In the genomic region with DNA sequence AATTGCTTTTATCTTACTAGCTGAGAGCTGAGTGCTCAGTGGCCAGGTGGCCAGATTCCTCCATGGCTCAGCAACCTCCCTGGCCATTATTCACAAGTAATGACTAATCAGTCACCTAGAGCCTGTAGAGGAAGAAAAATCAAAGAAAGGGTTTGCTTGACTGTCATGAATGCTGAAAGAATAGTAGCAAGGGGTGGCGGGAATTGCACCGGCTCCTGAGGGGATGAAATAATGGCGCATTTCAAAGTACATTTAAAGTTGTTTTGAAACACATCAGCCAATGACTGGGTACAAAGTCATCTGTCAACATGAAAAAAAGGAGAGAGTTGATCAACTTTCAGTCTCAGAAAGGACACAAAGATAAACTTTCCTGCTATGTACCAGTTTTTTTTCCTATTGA, we compare ENCODE assay signal across 22 cellular contexts.
DNase-seq lines count a peak whose midpoint lies in the region; ATAC-seq and TF ChIP-seq lines count a peak whose summit lies in the region.
"Had no signal": no experiment of that assay in that cellular context is flagged by ENCODE, and none has a peak within 500 bp of the region (broad histone marks: within the 10 kb centered on the region; RNA-seq: fewer than 3 reads in every experiment).

No MANE protein-coding gene starts in this region.

- H3K36me3 ChIP-seq in GM23338 (ENCODE audit: insufficient read depth) (no peaks in the 10 kb centered on the region), adipocyte (ENCODE audit: control insufficient read depth, insufficient read depth, low read length, severe bottlenecking) (no peaks in the 10 kb centered on the region), hepatocyte (replicated peaks; ENCODE audit: insufficient read depth, low read depth) (no peaks in the 10 kb centered on the region), liver (ENCODE audit: control insufficient read depth in 4 of 4, insufficient read depth in 3 of 4, low read depth in 1 of 4, low read length in 3 of 4) (no peaks in the 10 kb centered on the region)

- H3K27ac ChIP-seq in GM23338 (ENCODE audit: low read depth) = no peak overlapping the region
- H3K27ac ChIP-seq in hepatocyte = peak overlapping the region; percentile 25
- peak overlapping the region; percentile 89 to 92 for H3K27ac ChIP-seq in liver (ENCODE audit: low read depth in 1 of 2, low read length in 2 of 2)
- H3K27ac ChIP-seq: A549, GM23248, RWPE1 had no signal

- H3K4me3 ChIP-seq in GM23338 (no peak overlapping the region), adipocyte (ENCODE audit: low read length) (no peak overlapping the region), hepatocyte (no peak overlapping the region), liver (ENCODE audit: low read depth in 1 of 3, low read length in 3 of 3) (no peak overlapping the region)
- H3K4me3 ChIP-seq: A549, GM12878, GM23248 had no signal

- 54% methylated on average over 3 of the region's 3 CpGs for WGBS in hepatocyte (ENCODE audit: low lambda C conversion rate, missing lambda C conversion rate)
- WGBS in liver = 34% methylated on average over 3 of the region's 3 CpGs

- no peaks in the 10 kb centered on the region for H3K36me3 Mint-ChIP-seq in GM23338 (ENCODE audit: low read depth)
- H3K36me3 Mint-ChIP-seq: CD4-positive, CD25-positive, alpha-beta regulatory T cell had no signal

- no peak for ATAC-seq in GM23338
- ATAC-seq in GM18867 (IDR thresholded peaks at IDR 0.05; ENCODE audit: unreplicated experiment) = no peak
- ATAC-seq: A549, GM12878, SK-N-SH treated with all-trans-retinoic acid at 6 μM for 48 hours had no signal

- no peaks in the 10 kb centered on the region for H3K9me3 Mint-ChIP-seq in GM23338
- H3K9me3 Mint-ChIP-seq: CD4-positive, CD25-positive, alpha-beta regulatory T cell had no signal

- peaks cover 4% of the 10 kb centered on the region for H3K27me3 Mint-ChIP-seq in GM23338 (ENCODE audit: insufficient read depth, low read depth, poor library complexity)
- H3K27me3 Mint-ChIP-seq: CD4-positive, CD25-positive, alpha-beta regulatory T cell had no signal

- no peaks in the 10 kb centered on the region for H3K9me2 ChIP-seq in GM23338 (ENCODE audit: insufficient read depth)
- H3K9me2 ChIP-seq in hepatocyte (replicated peaks; ENCODE audit: insufficient read depth) = no peaks in the 10 kb centered on the region

- no peaks in the 10 kb centered on the region for H3F3A ChIP-seq in GM23338 (replicated peaks; ENCODE audit: low read depth)

- peak in 1 of 2 donors; percentile 17 for TF ChIP-seq RAD21 in liver (IDR thresholded peaks at IDR 0.05)

- in situ Hi-C loops in ACHN (cut with HindIII; ENCODE audit: low pct_ligation_motif_present, low pct_unique_long_range_greater_than_20kb, low sequenced_read_pairs) = no loop called here

- no peak overlapping the region for H3K27ac Mint-ChIP-seq in GM23338
- H3K27ac Mint-ChIP-seq: CD4-positive, CD25-positive, alpha-beta regulatory T cell had no signal

- no peak overlapping the region for H3K4me3 Mint-ChIP-seq in GM23338
- H3K4me3 Mint-ChIP-seq: CD4-positive, CD25-positive, alpha-beta regulatory T cell had no signal

- DNase-seq in GM23338 (ENCODE audit: low spot score) (no peak), adipocyte (ENCODE audit: low read depth) (peak; percentile 22), hepatocyte (ENCODE audit: low spot score) (no peak), DMS53 (lab: John Stamatoyannopoulos, UW) (no peak), ACHN (no peak), NCI-H1092 (lab: John Stamatoyannopoulos, UW) (no peak)
- DNase-seq: CD4-positive, CD25-positive, alpha-beta regulatory T cell; DND-41; GM23248; HCEC 1CT; KBM-7; NCI-H1092 treated with DMSO at 0.1 percent for 48 hours; NCI-H146; NCI-H2029 treated with DMSO at 0.1 percent for 48 hours; NCI-H526; SIG-M5 had no signal

- H3K9ac ChIP-seq in adipocyte (ENCODE audit: low read length) = no peak overlapping the region
- no peak overlapping the region for H3K9ac ChIP-seq in liver (ENCODE audit: low read depth in 1 of 2, low read length in 2 of 2)
- H3K9ac ChIP-seq: GM23248 had no signal

- H3K79me2 ChIP-seq in GM23338 (replicated peaks; ENCODE audit: insufficient read depth) (no peaks in the 10 kb centered on the region), hepatocyte (no peaks in the 10 kb centered on the region)

- H4K20me1 ChIP-seq in GM23338 (replicated peaks; ENCODE audit: insufficient read depth) = no peaks in the 10 kb centered on the region
- no peaks in the 10 kb centered on the region for H4K20me1 ChIP-seq in hepatocyte (ENCODE audit: insufficient read depth, poor library complexity, severe bottlenecking)

- H3K27me3 ChIP-seq in GM23338 (ENCODE audit: insufficient read depth) = no peaks in the 10 kb centered on the region
- H3K27me3 ChIP-seq in adipocyte (replicated peaks; ENCODE audit: control insufficient read depth, insufficient read depth, low read length) = no peaks in the 10 kb centered on the region
- H3K27me3 ChIP-seq in hepatocyte = no peaks in the 10 kb centered on the region
- no peaks in the 10 kb centered on the region for H3K27me3 ChIP-seq in liver (ENCODE audit: control insufficient read depth in 4 of 4, insufficient read depth in 4 of 4, low read length in 3 of 4)

- H3K9me3 ChIP-seq in adipocyte (ENCODE audit: control insufficient read depth, low read length) = no peaks in the 10 kb centered on the region
- H3K9me3 ChIP-seq in hepatocyte (ENCODE audit: low read depth) = no peaks in the 10 kb centered on the region
- no peaks in the 10 kb centered on the region for H3K9me3 ChIP-seq in liver (ENCODE audit: control insufficient read depth in 4 of 4, low read length in 3 of 4)
- H3K9me3 ChIP-seq: A549 had no signal

- peaks cover 9% of the 10 kb centered on the region; the same call in 2 of the 3 replicates for H3K4me1 Mint-ChIP-seq in GM23338
- H3K4me1 Mint-ChIP-seq: CD4-positive, CD25-positive, alpha-beta regulatory T cell had no signal

- H3K4me1 ChIP-seq in GM23338 (ENCODE audit: insufficient read depth) = no peaks in the 10 kb centered on the region
- H3K4me1 ChIP-seq in adipocyte (ENCODE audit: control insufficient read depth, insufficient read depth, low read length) = peaks cover 10% of the 10 kb centered on the region
- peaks cover 18% of the 10 kb centered on the region for H3K4me1 ChIP-seq in hepatocyte (ENCODE audit: insufficient read depth)
- peaks cover 5 to 42% (median 38%) of the 10 kb centered on the region in 4 donors for H3K4me1 ChIP-seq in liver (ENCODE audit: control insufficient read depth in 4 of 4, insufficient read depth in 4 of 4, low read length in 3 of 4)
- H3K4me1 ChIP-seq: A549 had no signal

- H2AFZ ChIP-seq in GM23338 = peak overlapping the region; percentile 38; the same call in 1 of the 2 replicates
- H2AFZ ChIP-seq in hepatocyte = no peak overlapping the region
- H2AFZ ChIP-seq: GM23248 had no signal

- TF ChIP-seq CTCF in GM23338 (conservative IDR thresholded peaks at IDR 0.05; ENCODE audit: low read depth in 2 of 2) = no peak
- TF ChIP-seq CTCF in hepatocyte (IDR thresholded peaks at IDR 0.05; ENCODE audit: poor library complexity) = no peak
- no peak for TF ChIP-seq CTCF in liver (IDR thresholded peaks at IDR 0.05; ENCODE audit: low read depth, low read length, missing input control)

- H3K4me2 ChIP-seq in GM23338 (no peak overlapping the region), hepatocyte (no peak overlapping the region)
- H3K4me2 ChIP-seq: A549 had no signal

TF ChIP-seq in GM23338, 12 proteins besides CTCF, POLR2A, EP300 and RAD21 (continues in another document):
- TF ChIP-seq, protein P1, sequence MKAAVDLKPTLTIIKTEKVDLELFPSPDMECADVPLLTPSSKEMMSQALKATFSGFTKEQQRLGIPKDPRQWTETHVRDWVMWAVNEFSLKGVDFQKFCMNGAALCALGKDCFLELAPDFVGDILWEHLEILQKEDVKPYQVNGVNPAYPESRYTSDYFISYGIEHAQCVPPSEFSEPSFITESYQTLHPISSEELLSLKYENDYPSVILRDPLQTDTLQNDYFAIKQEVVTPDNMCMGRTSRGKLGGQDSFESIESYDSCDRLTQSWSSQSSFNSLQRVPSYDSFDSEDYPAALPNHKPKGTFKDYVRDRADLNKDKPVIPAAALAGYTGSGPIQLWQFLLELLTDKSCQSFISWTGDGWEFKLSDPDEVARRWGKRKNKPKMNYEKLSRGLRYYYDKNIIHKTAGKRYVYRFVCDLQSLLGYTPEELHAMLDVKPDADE (IDR thresholded peaks at IDR 0.05) = no peak
- TF ChIP-seq ZNF114 (CRISPR knock-in tag; IDR thresholded peaks at IDR 0.05) (no peak), NANOG (IDR thresholded peaks at IDR 0.05; ENCODE audit: borderline replicate concordance) (no peak), ZNF331 (CRISPR knock-in tag; IDR thresholded peaks at IDR 0.05; ENCODE audit: low read depth) (no peak), CREB1 (CRISPR knock-in tag; IDR thresholded peaks at IDR 0.05; ENCODE audit: low read depth) (no peak)

TF ChIP-seq in liver, 16 proteins besides CTCF, POLR2A, EP300 and RAD21 (continues in another document):
- TF ChIP-seq EGR1 (IDR thresholded peaks at IDR 0.05; ENCODE audit: low read depth in 2 of 2) (no peak), NR2F2 (IDR thresholded peaks at IDR 0.05) (no peak), TAF1 (conservative IDR thresholded peaks at IDR 0.05) (no peak), HNF4G (IDR thresholded peaks at IDR 0.05) (peak; percentile 9), JUND (IDR thresholded peaks at IDR 0.05) (peak in 1 of 2 donors; percentile 60), RXRA (IDR thresholded peaks at IDR 0.05) (peak in 1 of 2 donors; percentile 61), SP1 (IDR thresholded peaks at IDR 0.05) (peak; percentile 79)
- TF ChIP-seq, protein P2, sequence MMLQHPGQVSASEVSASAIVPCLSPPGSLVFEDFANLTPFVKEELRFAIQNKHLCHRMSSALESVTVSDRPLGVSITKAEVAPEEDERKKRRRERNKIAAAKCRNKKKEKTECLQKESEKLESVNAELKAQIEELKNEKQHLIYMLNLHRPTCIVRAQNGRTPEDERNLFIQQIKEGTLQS (IDR thresholded peaks at IDR 0.05) = no peak
